Comparison of ENCODE assay signal across 8 cellular contexts in genomic region chr7:20217193-20217948, GRCh38. TPM values are rescaled to one million over a fixed set of nuclear protein-coding genes. Genes with fewer than 3 reads are reported as not detected.
DNase-seq lines count a peak whose midpoint lies in the region; ATAC-seq, FAIRE-seq and TF ChIP-seq lines count a peak whose summit lies in the region.

Gene MACC1 (minus strand): TSS chr7:20217384. CDS start chr7:20161862, 55,522 bp downstream.

- in situ Hi-C loops in HAP-1 (cut with MboI; ENCODE audit: low sequenced_read_pairs) = no loop called here

- H3K4me1 ChIP-seq in Peyer's patch (peaks cover 0 to 20% (median 4%) of the 10 kb centered on the region in 4 donors), iPS-18a (ENCODE audit: control insufficient read depth, low read depth, low read length) (peaks cover 34% of the 10 kb centered on the region), HAP-1 (no peaks in the 10 kb centered on the region)

- H3K4me3 ChIP-seq in Peyer's patch (peak within 1 kb of the TSS; percentile 12 to 49 (median 30)), iPS-18a (ENCODE audit: low read length) (peak within 1 kb of the TSS; percentile 48), HAP-1 (no peak within 1 kb of the TSS)

- FAIRE-seq in RCC 7860 (lab: Jason Lieb, UNC) = no peak

- ATAC-seq in GM19438 (IDR thresholded peaks at IDR 0.05; ENCODE audit: low read depth, unreplicated experiment) (peak; percentile 50), HG03457 (IDR thresholded peaks at IDR 0.05; ENCODE audit: unreplicated experiment) (peak; percentile 39)

- no peaks in the 10 kb centered on the region for H3K9me3 ChIP-seq in Peyer's patch
- no peaks in the 10 kb centered on the region for H3K9me3 ChIP-seq in iPS-18a (ENCODE audit: control insufficient read depth, low read depth, low read length)
- no peaks in the 10 kb centered on the region for H3K9me3 ChIP-seq in HAP-1

- no peaks in the 10 kb centered on the region for H3K27me3 ChIP-seq in Peyer's patch
- H3K27me3 ChIP-seq in iPS-18a (ENCODE audit: control insufficient read depth, insufficient read depth, low read length) = no peaks in the 10 kb centered on the region
- H3K27me3 ChIP-seq in HAP-1 (ENCODE audit: low read depth) = no peaks in the 10 kb centered on the region

- peak within 1 kb of the TSS; percentile 52 to 92 (median 88) for H3K27ac ChIP-seq in Peyer's patch
- H3K27ac ChIP-seq in iPS-18a (ENCODE audit: low read length) = peak within 1 kb of the TSS; percentile 3

- TF ChIP-seq CTCF in GM10266 (IDR thresholded peaks at IDR 0.05; ENCODE audit: control insufficient read depth, insufficient read depth, low read depth, missing control alignments) (peak; percentile 75), Peyer's patch (IDR thresholded peaks at IDR 0.05) (peak; percentile 9 to 70 (median 49))

- peak within 1 kb of the TSS; percentile 49 for H3K9ac ChIP-seq in iPS-18a (ENCODE audit: low read length)

- DNase-seq in GM10266 (ENCODE audit: extremely low spot score) (peak; percentile 31), Peyer's patch (peak; percentile 68 to 93 (median 81)), ureter (ENCODE audit: low spot score) (peak; percentile 77), RCC 7860 (ENCODE audit: low spot score) (no peak), HAP-1 (ENCODE audit: low spot score in 2 of 2) (no peak)

- peak in 1 of 2 donors; percentile 55 for TF ChIP-seq POLR2A in Peyer's patch (IDR thresholded peaks at IDR 0.05)

- H3K36me3 ChIP-seq in Peyer's patch (no peaks in the 10 kb centered on the region), iPS-18a (ENCODE audit: control insufficient read depth, low read depth, low read length) (no peaks in the 10 kb centered on the region), HAP-1 (replicated peaks) (no peaks in the 10 kb centered on the region)

RNA-seq across cellular contexts. Expression of gene MACC1, which starts in this region (rescaled TPM):
- total RNA-seq in Peyer's patch = 10 to 100 TPM; 25.6 to 79.4 (median 71.1) TPM
- 35.2 TPM for total RNA-seq in ureter

Comparison
In these comparisons a context has a peak if more than half of its experiments do, and no peak if none do; other contexts are left out.
1. DNase-seq: peak in GM10266 (single experiment), Peyer's patch (3 of 3) and ureter (single experiment); none in RCC 7860 (single experiment) and HAP-1 (0 of 2).